8 cellular contexts compared by ENCODE assay signal in the genomic region with DNA sequence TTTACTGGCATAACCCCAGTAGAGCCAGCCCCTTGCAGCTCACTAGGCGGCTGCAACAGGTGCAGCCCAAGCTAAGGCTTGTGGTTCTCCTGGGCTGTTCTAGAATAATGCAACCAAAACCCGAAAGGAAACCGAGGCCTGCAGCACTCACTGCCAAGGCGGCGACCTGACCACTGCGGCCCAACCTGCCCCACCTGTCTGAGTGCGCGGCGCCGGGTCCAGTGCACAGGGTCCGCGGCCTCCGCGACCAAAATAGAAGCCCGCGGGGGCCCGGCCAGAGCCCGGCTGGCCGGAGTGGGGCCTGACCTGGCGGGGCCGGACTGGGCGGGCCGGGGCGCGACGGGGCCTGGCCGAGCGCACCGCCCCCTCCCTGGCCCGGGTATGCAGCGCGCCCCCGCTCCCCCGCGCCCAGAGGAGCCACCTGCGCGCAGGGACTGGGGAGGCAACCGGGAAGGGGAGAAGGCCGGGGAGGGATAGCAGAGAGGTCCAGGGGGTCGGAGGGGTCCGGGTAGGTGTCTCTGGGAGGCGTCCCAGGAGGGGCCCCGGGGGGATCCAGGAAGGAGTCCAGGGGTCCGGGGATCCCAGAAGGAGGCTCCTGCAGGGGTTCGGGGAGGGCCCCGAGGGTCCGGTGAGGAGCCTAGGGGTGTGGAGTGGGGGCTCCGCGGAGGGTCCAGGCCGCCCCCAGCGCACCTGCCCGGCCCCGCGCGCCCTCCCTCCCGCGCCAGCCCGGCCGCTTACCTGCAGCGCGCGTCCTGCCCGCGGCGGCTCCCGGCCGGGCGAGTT. TPM values are rescaled to one million over a fixed set of nuclear protein-coding genes. Genes with fewer than 3 reads are reported as not detected.
DNase-seq lines count a peak whose midpoint lies in the region; ATAC-seq, FAIRE-seq and TF ChIP-seq lines count a peak whose summit lies in the region.

No MANE protein-coding gene starts in this region.

- DNase-seq in D341Med (ENCODE audit: low spot score): peak; percentile 50
- peak; percentile 64 to 82 (median 66) for DNase-seq in Peyer's patch
- DNase-seq in effector CD4-positive, alpha-beta T cell: peak; percentile 31
- no peak for DNase-seq in HuH-7.5 (ENCODE audit: low spot score)
- DNase-seq in Kasumi-1 (lab: John Stamatoyannopoulos, UW): no peak
- no peak for DNase-seq in HTR-8/SVneo (ENCODE audit: insufficient read length, low spot score)

- peak overlapping the region; percentile 72 for H3K9ac ChIP-seq in mucosa of stomach (ENCODE audit: low read length)

- peaks cover 0 to 35% (median 24%) of the 10 kb centered on the region in 4 donors for H3K4me1 ChIP-seq in Peyer's patch
- peaks cover 41% of the 10 kb centered on the region for H3K4me1 ChIP-seq in mucosa of stomach (ENCODE audit: control insufficient read depth, insufficient read depth, low read length)

- peak in 1 of 2 donors; percentile 16 for TF ChIP-seq POLR2A in Peyer's patch (IDR thresholded peaks at IDR 0.05)

- H3K27ac ChIP-seq in Peyer's patch: peak overlapping the region; percentile 81 to 92 (median 86)

- ATAC-seq in GM21529 (IDR thresholded peaks at IDR 0.05; ENCODE audit: unreplicated experiment): peak; percentile 40

- H3K4me3 ChIP-seq in Peyer's patch (peak overlapping the region; percentile 76 to 98 (median 86)), mucosa of stomach (ENCODE audit: low read length) (peak overlapping the region; percentile 26)

- H3K27me3 ChIP-seq in Peyer's patch: no peaks in the 10 kb centered on the region
- no peaks in the 10 kb centered on the region for H3K27me3 ChIP-seq in mucosa of stomach (ENCODE audit: control insufficient read depth, insufficient read depth, low read length)

- no peak for TF ChIP-seq CTCF in Peyer's patch (IDR thresholded peaks at IDR 0.05)

- no peaks in the 10 kb centered on the region for H3K9me3 ChIP-seq in Peyer's patch
- no peaks in the 10 kb centered on the region for H3K9me3 ChIP-seq in mucosa of stomach (ENCODE audit: control insufficient read depth, low read length)

- H3K36me3 ChIP-seq in Peyer's patch (no peaks in the 10 kb centered on the region), mucosa of stomach (ENCODE audit: control insufficient read depth, insufficient read depth, low read length) (no peaks in the 10 kb centered on the region)

- FAIRE-seq in HTR-8/SVneo (lab: Jason Lieb, UNC): no peak

RNA-seq across cellular contexts. Expression of a gene that starts 0.5 kb away (rescaled TPM):
- total RNA-seq in Peyer's patch: 100 to 1,000 TPM in 1 of 4 donors, 10 to 100 TPM in 3; 24.3 to 124 (median 30.0) TPM

Comparison
In these comparisons a context has a peak if more than half of its experiments do, and no peak if none do; other contexts are left out.
1. DNase-seq: peak in D341Med (single experiment), Peyer's patch (3 of 3) and effector CD4-positive, alpha-beta T cell (single experiment); none in HuH-7.5 (single experiment), Kasumi-1 (0 of 2) and HTR-8/SVneo (single experiment).